In genomic region chr20:46930940-46931339, GRCh38 we compare ENCODE assay signal across 22 cellular contexts. TPM values are rescaled to one million over a fixed set of nuclear protein-coding genes. Genes with fewer than 3 reads are reported as not detected.
"Had no signal": no experiment of that assay in that cellular context is flagged by ENCODE, and none has a peak within 500 bp of the region (broad histone marks: within the 10 kb centered on the region; RNA-seq: fewer than 3 reads in every experiment).

No MANE protein-coding gene starts in this region.

- H3K27me3 ChIP-seq: body of pancreas, gastrocnemius medialis, thyroid gland had no signal

- H3K4me3 ChIP-seq: body of pancreas, gastrocnemius medialis, skin epidermis, stomach, thyroid gland had no signal

- H3K27ac ChIP-seq: body of pancreas, stomach had no signal

- ATAC-seq: activated T-cell treated with anti-CD3 and anti-CD28 coated beads, Interleukin-2, amount 50 U/mL, for 72 hours; esophagus mucosa; natural killer cell treated with Interleukin-12 subunit alpha and Interleukin-12 subunit beta and Interleukin-15 and Interleukin-18, amount 100 ng/mL, for 72 hours; stimulated activated effector memory CD8-positive, alpha-beta T cell treated with anti-CD3 and anti-CD28 coated beads, Interleukin-12 subunit alpha, Interleukin-12 subunit beta, amount 100 ng/mL, for 72 hours had no signal

- H3K36me3 ChIP-seq: gastrocnemius medialis, stomach, thyroid gland had no signal

- H3K4me1 ChIP-seq: body of pancreas had no signal

- DNase-seq: activated B cell treated with CpG ODN at 0.5 μM for 24 hours; activated CD4-positive, alpha-beta memory T cell treated with anti-CD3 and anti-CD28 coated beads for 36 hours; activated CD4-positive, alpha-beta T cell treated with anti-CD3 and anti-CD28 coated beads for 4 hours; activated effector memory CD4-positive, alpha-beta T cell treated with Interleukin-2 at 50 U/mL for 16 hours; activated naive CD4-positive, alpha-beta T cell treated with anti-CD3 and anti-CD28 coated beads for 36 hours; activated T-cell treated with anti-CD3 and anti-CD28 coated beads, Interleukin-2, amount 50 U/mL, for 72 hours; effector memory CD4-positive, alpha-beta T cell; hypothalamus; right cardiac atrium; stimulated activated CD4-positive, alpha-beta T cell treated with anti-CD3 and anti-CD28 coated beads, Interleukin-2, amount 100 ng/mL, for 24 hours; stomach; T-helper 1 cell; thyroid gland had no signal

- H3K9me3 ChIP-seq: body of pancreas, gastrocnemius medialis, stomach, thyroid gland had no signal

RNA-seq across cellular contexts. Expression of gene EYA2, which starts 36.3 kb away (rescaled TPM):
- total RNA-seq: activated CD4-positive, alpha-beta memory T cell treated with anti-CD3 and anti-CD28 coated beads for 36 hours; activated naive CD4-positive, alpha-beta T cell treated with anti-CD3 and anti-CD28 coated beads for 36 hours; dermis microvascular lymphatic vessel endothelial cell; osteocyte; pulmonary artery endothelial cell had no signal
